Comparison of ENCODE assay signal across 7 cellular contexts in the genomic region with DNA sequence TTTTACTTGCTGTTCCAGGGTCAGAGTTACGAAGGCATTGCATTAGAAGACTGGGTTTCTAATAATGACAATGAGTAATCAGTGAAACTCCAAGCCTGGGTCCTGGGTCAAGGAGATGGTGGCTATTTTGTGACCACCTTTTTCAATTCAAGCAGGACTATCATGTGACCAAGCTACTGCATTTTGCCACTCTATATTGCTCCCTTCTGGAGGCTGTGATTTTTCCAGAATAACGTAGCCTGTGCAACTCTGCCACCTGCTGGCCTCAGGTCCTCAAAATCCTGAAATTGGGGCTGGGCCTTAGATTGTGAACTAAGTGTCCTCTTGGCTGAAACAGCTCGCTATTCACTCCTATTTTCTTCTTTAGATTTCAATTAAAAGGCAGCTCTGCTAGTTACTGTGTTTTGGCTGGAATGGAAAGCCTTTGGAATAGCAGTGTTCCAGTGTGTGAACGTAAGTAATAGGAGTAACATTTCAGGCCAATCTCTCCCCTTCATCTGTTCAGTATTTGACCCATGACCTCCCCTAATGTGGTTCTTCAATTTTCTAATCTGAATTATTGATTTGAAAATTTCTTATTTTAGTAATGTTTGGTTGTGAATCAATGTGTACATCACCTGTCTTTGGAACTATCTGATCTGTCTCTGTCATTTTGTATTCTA. TPM values are rescaled to one million over a fixed set of nuclear protein-coding genes. Genes with fewer than 3 reads are reported as not detected.
DNase-seq lines count a peak whose midpoint lies in the region; ATAC-seq, FAIRE-seq and TF ChIP-seq lines count a peak whose summit lies in the region.

No MANE protein-coding gene starts in this region.

- DNase-seq in EL (peak; percentile 65), LoVo (ENCODE audit: low spot score) (peak; percentile 45), SKM-1 (lab: John Stamatoyannopoulos, UW; ENCODE audit: unreplicated experiment) (peak; percentile 35), bronchial epithelial cell (ENCODE audit: low read depth) (peak; percentile 60), left lung (no peak)
- peak; percentile 13 for DNase-seq in stimulated activated CD8-positive, alpha-beta memory T cell treated with anti-CD3 and anti-CD28 coated beads, Interleukin-4, amount 100 ng/mL, for 24 hours (ENCODE audit: low read depth)

- TF ChIP-seq CTCF in bronchial epithelial cell (IDR thresholded peaks at IDR 0.05; ENCODE audit: insufficient read depth, low read length, severe bottlenecking) (peak; percentile 71), left lung (IDR thresholded peaks at IDR 0.05) (peak; percentile 48 to 62)

- H3K36me3 ChIP-seq in bronchial epithelial cell (ENCODE audit: control insufficient read depth, insufficient read depth, low read length) (no peaks in the 10 kb centered on the region), left lung (no peaks in the 10 kb centered on the region)

- H3K27ac ChIP-seq in left lung: no peak overlapping the region

- no peaks in the 10 kb centered on the region for H3K9me3 ChIP-seq in left lung

- H3K4me1 ChIP-seq in left lung: no peaks in the 10 kb centered on the region

- H3K27me3 ChIP-seq in bronchial epithelial cell (ENCODE audit: control insufficient read depth, insufficient read depth, low read length) (no peaks in the 10 kb centered on the region), left lung (no peaks in the 10 kb centered on the region)

- intact Hi-C loops in left lung (cut with DNase I): no loop called here

- peak; percentile 96 for ATAC-seq in left lung
- no peak for ATAC-seq in GM19351 (IDR thresholded peaks at IDR 0.05; ENCODE audit: unreplicated experiment)

- H3K4me3 ChIP-seq in bronchial epithelial cell (ENCODE audit: low read depth, low read length) (no peak overlapping the region), left lung (no peak overlapping the region)

- no peak for FAIRE-seq in bronchial epithelial cell (lab: Jason Lieb, UNC)

RNA-seq across cellular contexts. Expression of gene CD46, which starts 52.9 kb away (rescaled TPM):
- total RNA-seq in bronchial epithelial cell (128 and 192 TPM in 2 replicates), left lung (100 to 1,000 TPM; 307 to 342 TPM)

RNA-seq across cellular contexts. Expression of gene CR1L, which starts 54.0 kb away (rescaled TPM):
- total RNA-seq in bronchial epithelial cell: not detected in 2 replicates
- total RNA-seq in left lung: under 1 TPM; 0.70 to 0.73 TPM

Comparison
In these comparisons a context has a peak if more than half of its experiments do, and no peak if none do; other contexts are left out.
1. DNase-seq: peak in EL (single experiment), LoVo (single experiment), SKM-1 (single experiment), bronchial epithelial cell (single experiment) and stimulated activated CD8-positive, alpha-beta memory T cell treated with anti-CD3 and anti-CD28 coated beads, Interleukin-4, amount 100 ng/mL, for 24 hours (single experiment); none in left lung (0 of 2).